In genomic region chr16:58418601-58419000, GRCh38 we compare ENCODE assay signal across 11 cellular contexts. TPM values are rescaled to one million over a fixed set of nuclear protein-coding genes. Genes with fewer than 3 reads are reported as not detected.
A peak's percentile ranks its signal among the peaks of the same experiment; 100 is the strongest.
DNase-seq lines count a peak whose midpoint lies in the region; ATAC-seq and TF ChIP-seq lines count a peak whose summit lies in the region.
"Had no signal": no experiment of that assay in that cellular context is flagged by ENCODE, and none has a peak within 500 bp of the region (broad histone marks: within the 10 kb centered on the region; RNA-seq: fewer than 3 reads in every experiment).

No MANE protein-coding gene starts in this region.

- no peak overlapping the region for H2AFZ ChIP-seq in OCI-LY1 (ENCODE audit: low read length)
- H2AFZ ChIP-seq in trophoblast cell (ENCODE audit: insufficient read depth, low read length, poor library complexity): no peak overlapping the region

- no peaks in the 10 kb centered on the region for H3K9me2 ChIP-seq in OCI-LY1 (ENCODE audit: low read depth, low read length)

- no peak overlapping the region for H4K8ac ChIP-seq in trophoblast cell (ENCODE audit: low read depth, low read length)

- no peak overlapping the region for H4K91ac ChIP-seq in trophoblast cell (ENCODE audit: low read depth, low read length)

- no peaks in the 10 kb centered on the region for H3K9me3 ChIP-seq in OCI-LY1 (ENCODE audit: low read length)
- H3K9me3 ChIP-seq in gastrocnemius medialis: no peaks in the 10 kb centered on the region
- H3K9me3 ChIP-seq in trophoblast cell (ENCODE audit: insufficient read depth, low read depth, low read length): no peaks in the 10 kb centered on the region
- H3K9me3 ChIP-seq: esophagus squamous epithelium, thyroid gland had no signal

- no peak overlapping the region for H2BK120ac ChIP-seq in trophoblast cell (ENCODE audit: insufficient read depth, low read length, poor library complexity)

- peaks cover 36% of the 10 kb centered on the region for H3K4me1 ChIP-seq in OCI-LY1 (ENCODE audit: insufficient read depth, low read length, severe bottlenecking)
- peaks cover 0 to 23% of the 10 kb centered on the region in 2 donors for H3K4me1 ChIP-seq in gastrocnemius medialis
- H3K4me1 ChIP-seq in trophoblast cell (ENCODE audit: control insufficient read depth in 1 of 2, insufficient read depth in 2 of 2, low read length in 2 of 2): no peaks in the 10 kb centered on the region
- H3K4me1 ChIP-seq: thyroid gland had no signal

- no peaks in the 10 kb centered on the region for H3K27me3 ChIP-seq in OCI-LY1 (ENCODE audit: insufficient read depth, low read length)
- H3K27me3 ChIP-seq in gastrocnemius medialis: no peaks in the 10 kb centered on the region
- no peaks in the 10 kb centered on the region for H3K27me3 ChIP-seq in trophoblast cell (ENCODE audit: insufficient read depth, low read length)
- H3K27me3 ChIP-seq: thyroid gland had no signal

- no peak overlapping the region for H3K14ac ChIP-seq in trophoblast cell (ENCODE audit: low read length)

- no peak overlapping the region for H3K23ac ChIP-seq in trophoblast cell (ENCODE audit: low read length)

- H3K4ac ChIP-seq in trophoblast cell (ENCODE audit: low read depth, low read length): no peak overlapping the region

- no peaks in the 10 kb centered on the region for H4K20me1 ChIP-seq in OCI-LY1 (ENCODE audit: insufficient read depth, low read length)

- H3K27ac ChIP-seq in OCI-LY1 (ENCODE audit: low read depth, low read length, poor library complexity, severe bottlenecking) (peak overlapping the region; percentile 53), gastrocnemius medialis (peak overlapping the region in 1 of 4 donors; percentile 85), trophoblast cell (ENCODE audit: low read depth, low read length) (no peak overlapping the region)
- H3K27ac ChIP-seq: esophagus squamous epithelium, thyroid gland had no signal

- H3K4me2 ChIP-seq in OCI-LY1 (ENCODE audit: low read length) (no peak overlapping the region), trophoblast cell (ENCODE audit: low read length) (no peak overlapping the region)

- H2BK5ac ChIP-seq in trophoblast cell (ENCODE audit: low read depth, low read length, poor library complexity): no peak overlapping the region

- TF ChIP-seq POLR2A in gastrocnemius medialis (IDR thresholded peaks at IDR 0.05): no peak

- intact Hi-C loops in gastrocnemius medialis (cut with DNase I; ENCODE audit: low total_unique reads): no loop called here

- in situ Hi-C loops in gastrocnemius medialis (cut with MboI; ENCODE audit: low sequenced_read_pairs in 4 of 4): no loop called here

- H3F3A ChIP-seq in OCI-LY1 (ENCODE audit: insufficient read depth, low read length): no peaks in the 10 kb centered on the region

- WGBS in trophoblast cell (ENCODE audit: extremely low coverage, insufficient coverage, insufficient read length): no CpG with 5 or more reads among the region's 4 CpGs

- ATAC-seq in GM18868 (IDR thresholded peaks at IDR 0.05; ENCODE audit: unreplicated experiment) (peak; percentile 30), gastrocnemius medialis (peak; percentile 23 to 65), HG03097 (IDR thresholded peaks at IDR 0.05; ENCODE audit: low FRiP score, unreplicated experiment) (no peak)

- no peak overlapping the region for H3K18ac ChIP-seq in trophoblast cell (ENCODE audit: low read length)

- H3K36me3 ChIP-seq in OCI-LY1 (ENCODE audit: insufficient read depth, low read length) (no peaks in the 10 kb centered on the region), gastrocnemius medialis (no peaks in the 10 kb centered on the region), trophoblast cell (ENCODE audit: control insufficient read depth in 1 of 2, insufficient read depth in 2 of 2, low read length in 2 of 2) (no peaks in the 10 kb centered on the region)
- H3K36me3 ChIP-seq: esophagus squamous epithelium, thyroid gland had no signal

- no peak overlapping the region for H4K12ac ChIP-seq in trophoblast cell (ENCODE audit: low read depth, low read length)

- no peak overlapping the region for H2AK5ac ChIP-seq in trophoblast cell (ENCODE audit: low read length)

- H3K79me2 ChIP-seq in OCI-LY1 (ENCODE audit: insufficient read depth, low read length): no peaks in the 10 kb centered on the region
- H3K79me2 ChIP-seq in trophoblast cell (ENCODE audit: control insufficient read depth, insufficient read depth, low read length, poor library complexity): no peaks in the 10 kb centered on the region

- no peak overlapping the region for H2BK12ac ChIP-seq in trophoblast cell (ENCODE audit: low read length)

- H3K4me3 ChIP-seq in OCI-LY1 (ENCODE audit: low read depth, low read length, poor library complexity, severe bottlenecking) (no peak overlapping the region), epithelial cell of esophagus (ENCODE audit: low read length) (no peak overlapping the region), gastrocnemius medialis (no peak overlapping the region), trophoblast cell (ENCODE audit: low read depth, low read length) (no peak overlapping the region)
- H3K4me3 ChIP-seq: esophagus squamous epithelium, thyroid gland had no signal

- H3K9ac ChIP-seq in OCI-LY1 (ENCODE audit: low read length) (no peak overlapping the region), trophoblast cell (ENCODE audit: low read length) (no peak overlapping the region)

- no peaks in the 10 kb centered on the region for H3K79me1 ChIP-seq in trophoblast cell (ENCODE audit: low read length)

- DNase-seq in epithelial cell of esophagus (ENCODE audit: low read depth): peak; percentile 34
- peak; percentile 56 to 67 for DNase-seq in gastrocnemius medialis
- no peak for DNase-seq in trophoblast cell
- DNase-seq in SHP77 treated with DMSO at 0.1 percent for 48 hours (lab: John Stamatoyannopoulos, UW): no peak
- no peak for DNase-seq in T-helper 2 cell
- DNase-seq: esophagus squamous epithelium, midbrain, thyroid gland had no signal

- TF ChIP-seq CTCF in OCI-LY1 (IDR thresholded peaks at IDR 0.05; ENCODE audit: low read length) (no peak), epithelial cell of esophagus (IDR thresholded peaks at IDR 0.05; ENCODE audit: insufficient read depth, low read depth, low read length, missing control alignments) (no peak), gastrocnemius medialis (IDR thresholded peaks at IDR 0.05 in 4 of 5, conservative IDR thresholded peaks at IDR 0.05 in 1 of 5) (no peak)

RNA-seq across cellular contexts. Expression of gene GINS3, which starts 26.3 kb away (rescaled TPM):
- 1 to 10 TPM in 2 of 4 donors, under 1 TPM in 2; 0.55 to 3.3 (median 1.0) TPM for total RNA-seq in gastrocnemius medialis
- polyA plus RNA-seq in trophoblast cell (2013): 6.2 and 6.5 TPM in 2 replicates

Comparison
In these comparisons a context has a peak if more than half of its experiments do, and no peak if none do; other contexts are left out.
1. DNase-seq: peak in epithelial cell of esophagus (single experiment) and gastrocnemius medialis (2 of 2); none in trophoblast cell (0 of 2), SHP77 treated with DMSO at 0.1 percent for 48 hours (single experiment) and T-helper 2 cell (0 of 5).